Comparison of ENCODE assay signal across 8 cellular contexts in the genomic region with DNA sequence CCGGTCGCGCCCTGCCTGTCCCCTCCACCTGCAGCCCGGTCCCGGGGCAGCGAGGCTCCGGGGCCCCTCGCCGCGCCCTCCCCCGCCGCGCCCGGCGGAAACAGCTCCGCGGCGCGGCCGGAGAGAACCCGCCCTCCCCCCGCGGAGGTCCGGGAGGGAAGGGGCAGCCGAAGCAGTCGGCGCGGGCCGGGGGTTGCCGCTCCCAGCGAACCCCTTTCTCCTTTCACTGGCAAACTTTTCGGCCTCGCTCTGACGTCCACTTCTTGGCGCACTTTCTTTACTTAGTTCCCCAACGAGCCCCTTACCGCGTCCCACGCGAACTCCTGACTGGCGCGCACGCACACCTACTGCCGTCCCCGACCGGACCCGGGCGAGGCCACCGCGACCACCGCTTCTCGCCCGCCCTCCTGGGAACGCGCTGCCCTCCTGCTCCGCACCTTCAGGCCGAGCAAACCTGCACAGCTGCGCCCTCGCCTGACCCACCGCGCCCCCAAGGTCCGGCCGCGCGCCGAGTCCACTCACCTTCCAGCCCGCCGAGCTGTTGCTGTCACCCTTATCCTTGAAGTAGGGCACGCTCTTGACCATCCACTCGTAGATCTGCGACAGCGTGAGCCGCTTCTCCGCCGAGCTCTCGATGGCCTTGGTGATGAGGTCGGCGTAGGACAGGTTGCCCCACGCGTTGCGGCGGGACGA. TPM values are rescaled to one million over a fixed set of nuclear protein-coding genes. Genes with fewer than 3 reads are reported as not detected.
DNase-seq lines count a peak whose midpoint lies in the region; ATAC-seq and TF ChIP-seq lines count a peak whose summit lies in the region.

No MANE protein-coding gene starts in this region.

- H3K27ac ChIP-seq in OCI-LY7 (ENCODE audit: low read depth, low read length, poor library complexity, severe bottlenecking) (peak overlapping the region; percentile 83), left ventricle myocardium inferior (replicated peaks) (peak overlapping the region; percentile 99), prostate gland (peak overlapping the region; percentile 97 to 98)

- H3K4me1 ChIP-seq in OCI-LY7 (ENCODE audit: insufficient read depth, low read length, poor library complexity, severe bottlenecking) (peaks cover 45% of the 10 kb centered on the region), left ventricle myocardium inferior (peaks cover 81% of the 10 kb centered on the region), prostate gland (replicated peaks) (no peaks in the 10 kb centered on the region)

- POLR2A ChIA-PET in OCI-LY7 (lab: Charles Lee), result interaction anchor here (0.6 to 2.0 kb wide), 12 partner anchors 9 to 517 kb away, joined by 3 to 8 read pairs (median 4); no protein-coding TSS in a partner anchor

- ATAC-seq in GM21723 (IDR thresholded peaks at IDR 0.05; ENCODE audit: unreplicated experiment) (peak; percentile 8), HG02798 (IDR thresholded peaks at IDR 0.05; ENCODE audit: poor library complexity, unreplicated experiment) (no peak), HG03442 (IDR thresholded peaks at IDR 0.05; ENCODE audit: unreplicated experiment) (no peak)

- peak; percentile 86 for DNase-seq in COLO668 (lab: John Stamatoyannopoulos, UW; ENCODE audit: unreplicated experiment)
- DNase-seq in OCI-LY7 (ENCODE audit: low spot score), result peak; percentile 68
- peak; percentile 57 for DNase-seq in activated naive CD8-positive, alpha-beta T cell treated with anti-CD3 and anti-CD28 coated beads for 36 hours
- DNase-seq in left ventricle myocardium inferior, result peak; percentile 54
- peak; percentile 30 for DNase-seq in prostate gland (ENCODE audit: low spot score)

- peak overlapping the region; percentile 93 for H3K27ac Mint-ChIP-seq in activated naive CD8-positive, alpha-beta T cell treated with anti-CD3 and anti-CD28 coated beads for 36 hours

- H3K9me3 Mint-ChIP-seq in activated naive CD8-positive, alpha-beta T cell treated with anti-CD3 and anti-CD28 coated beads for 36 hours, result peaks cover 6% of the 10 kb centered on the region

- peaks cover 43% of the 10 kb centered on the region for H3K4me1 Mint-ChIP-seq in activated naive CD8-positive, alpha-beta T cell treated with anti-CD3 and anti-CD28 coated beads for 36 hours

- H3K27me3 ChIP-seq in left ventricle myocardium inferior (ENCODE audit: low read depth) (no peaks in the 10 kb centered on the region), prostate gland (replicated peaks; ENCODE audit: insufficient read depth) (no peaks in the 10 kb centered on the region)

- H3K79me2 ChIP-seq in OCI-LY7 (ENCODE audit: insufficient read depth, low read depth, low read length), result peaks cover 69% of the 10 kb centered on the region

- H3K27me3 Mint-ChIP-seq in activated naive CD8-positive, alpha-beta T cell treated with anti-CD3 and anti-CD28 coated beads for 36 hours, result no peaks in the 10 kb centered on the region

- no peaks in the 10 kb centered on the region for H3K9me2 ChIP-seq in OCI-LY7 (ENCODE audit: insufficient read depth, low read length)

- no peak overlapping the region for H2AFZ ChIP-seq in OCI-LY7 (ENCODE audit: low read length)

- no TSS peak for BruUV-seq in OCI-LY7 (replicated peaks; lab: Mats Ljungman, UMichigan)

- peak overlapping the region; percentile 89 for H3K4me3 Mint-ChIP-seq in activated naive CD8-positive, alpha-beta T cell treated with anti-CD3 and anti-CD28 coated beads for 36 hours

- H3K4me3 ChIP-seq in OCI-LY7 (ENCODE audit: low read depth, low read length, poor library complexity, severe bottlenecking), result peak overlapping the region; percentile 91
- peak overlapping the region; percentile 95 for H3K4me3 ChIP-seq in left ventricle myocardium inferior
- H3K4me3 ChIP-seq in prostate gland, result peak overlapping the region; percentile 89 to 96

- intact Hi-C loops in OCI-LY7 (cut with micrococcal nuclease; ENCODE audit: unreplicated experiment) (loop anchor here (1.0 to 10.0 kb wide), 6 partner anchors 36 to 598 kb away; no protein-coding TSS in a partner anchor), left ventricle myocardium inferior (cut with micrococcal nuclease) (loop anchor here (10.0 kb wide), 1 partner anchor 80 kb away; no protein-coding TSS in a partner anchor), prostate gland (cut with DNase I) (loop anchor here (2.0 to 10.0 kb wide), 5 partner anchors 220 to 598 kb away; no protein-coding TSS in a partner anchor)

- 1% methylated on average over 38 of the region's 83 CpGs for WGBS in prostate gland

- H3K9me3 ChIP-seq in OCI-LY7 (ENCODE audit: low read length), result no peaks in the 10 kb centered on the region
- no peaks in the 10 kb centered on the region for H3K9me3 ChIP-seq in left ventricle myocardium inferior (replicated peaks)
- no peaks in the 10 kb centered on the region for H3K9me3 ChIP-seq in prostate gland

- TF ChIP-seq POLR2A in prostate gland (IDR thresholded peaks at IDR 0.05), result no peak

- TF ChIP-seq CTCF in OCI-LY7 (conservative IDR thresholded peaks at IDR 0.05; ENCODE audit: low read length) (peak; percentile 29; the same call in 1 of the 2 replicates), left ventricle myocardium inferior (IDR thresholded peaks at IDR 0.05; ENCODE audit: borderline replicate concordance) (no peak), prostate gland (IDR thresholded peaks at IDR 0.05) (peak in 1 of 4 experiments; percentile 9)

- H3K36me3 Mint-ChIP-seq in activated naive CD8-positive, alpha-beta T cell treated with anti-CD3 and anti-CD28 coated beads for 36 hours, result peaks cover 25% of the 10 kb centered on the region

- peaks cover 11% of the 10 kb centered on the region; the same call in 1 of the 2 replicates for H4K20me1 ChIP-seq in OCI-LY7 (ENCODE audit: insufficient read depth, low read length)

- CTCF ChIA-PET in OCI-LY7 (lab: Charles Lee; ENCODE audit: unreplicated experiment), result no interaction called here

- H3K4me2 ChIP-seq in OCI-LY7 (ENCODE audit: low read length), result peak overlapping the region; percentile 94

- H3K36me3 ChIP-seq in OCI-LY7 (ENCODE audit: insufficient read depth, low read length), result peaks cover 29% of the 10 kb centered on the region
- no peaks in the 10 kb centered on the region for H3K36me3 ChIP-seq in left ventricle myocardium inferior
- no peaks in the 10 kb centered on the region for H3K36me3 ChIP-seq in prostate gland

RNA-seq across cellular contexts. Expression of gene FOXO1, which starts 1.2 kb away (rescaled TPM):
- total RNA-seq in OCI-LY7 (2014; rRNA removed; shearing (Covaris generic)), result 24.0 and 29.2 TPM in 2 replicates
- total RNA-seq in OCI-LY7 (2022) (42.1 and 46.5 TPM in 2 replicates), left ventricle myocardium inferior (13.2 TPM), prostate gland (10 to 100 TPM; 23.5 to 46.1 TPM)
- total RNA-seq in activated naive CD8-positive, alpha-beta T cell treated with anti-CD3 and anti-CD28 coated beads for 36 hours, result 10 to 100 TPM; 38.4 to 38.7 TPM

Comparison
In these comparisons a context has a peak if more than half of its experiments do, and no peak if none do; other contexts are left out.
1. DNase-seq: peak in every context shown above with its lines; median percentile 86 in COLO668; 68 in OCI-LY7; 57 in activated naive CD8-positive, alpha-beta T cell treated with anti-CD3 and anti-CD28 coated beads for 36 hours; 54 in left ventricle myocardium inferior; 30 in prostate gland.